Comparison of ENCODE assay signal across 1 cellular context in genomic region chr16:46883690-46884512, GRCh38.
TF ChIP-seq lines count a peak whose summit lies in the region.

Gene GPT2 (plus strand): TSS chr16:46884362. CDS start chr16:46884716, 354 bp downstream.

TF ChIP-seq in HepG2, 621 proteins besides CTCF, POLR2A, EP300 and RAD21 (continued from another document and continues in another):
- TF ChIP-seq PBX2 (CRISPR knock-in tag; IDR thresholded peaks at IDR 0.05) (no peak), ZNF773 (CRISPR knock-in tag; IDR thresholded peaks at IDR 0.05; ENCODE audit: borderline replicate concordance) (peak; percentile 19; the same call in 1 of the 2 replicates), ZNF350 (CRISPR knock-in tag; IDR thresholded peaks at IDR 0.05; ENCODE audit: borderline replicate concordance, low read depth) (peak; percentile 92; the same call in 1 of the 2 replicates), ZNF639 (CRISPR knock-in tag; conservative IDR thresholded peaks at IDR 0.05) (peak; percentile 94), ZNF362 (CRISPR knock-in tag; IDR thresholded peaks at IDR 0.05; ENCODE audit: borderline replicate concordance) (peak; percentile 65; the same call in 1 of the 2 replicates), ZNF577 (CRISPR knock-in tag; IDR thresholded peaks at IDR 0.05; ENCODE audit: borderline replicate concordance, low read depth) (no peak), CREB3 (CRISPR knock-in tag; IDR thresholded peaks at IDR 0.05) (no peak; the same call in 1 of the 2 replicates), CBFB (CRISPR knock-in tag; IDR thresholded peaks at IDR 0.05) (peak; percentile 95), TBX3 (IDR thresholded peaks at IDR 0.05; ENCODE audit: borderline replicate concordance) (no peak), MED13 (CRISPR knock-in tag; IDR thresholded peaks at IDR 0.05) (no peak), HDAC2 (CRISPR knock-in tag; IDR thresholded peaks at IDR 0.05) (peak; percentile 97), CEBPZ (IDR thresholded peaks at IDR 0.05; ENCODE audit: low read length) (no peak), MLLT10 (CRISPR knock-in tag; IDR thresholded peaks at IDR 0.05) (no peak), ZNF280B (CRISPR knock-in tag; IDR thresholded peaks at IDR 0.05; ENCODE audit: borderline replicate concordance) (peak; percentile 94; the same call in 1 of the 2 replicates), JDP2 (CRISPR knock-in tag; IDR thresholded peaks at IDR 0.05; ENCODE audit: borderline replicate concordance) (no peak; the same call in 1 of the 2 replicates), ZNF343 (CRISPR knock-in tag; IDR thresholded peaks at IDR 0.05) (peak; percentile 83), ZKSCAN8 (CRISPR knock-in tag; IDR thresholded peaks at IDR 0.05; ENCODE audit: borderline replicate concordance) (peak; percentile 88), SRSF1 (optimal IDR thresholded peaks at IDR 0.05; ENCODE audit: low read depth, low read length) (peak; percentile 75), GMEB2 (CRISPR knock-in tag; IDR thresholded peaks at IDR 0.05; ENCODE audit: low read depth) (peak; percentile 87), RORA (CRISPR knock-in tag; IDR thresholded peaks at IDR 0.05) (no peak), PRMT3 (CRISPR knock-in tag; IDR thresholded peaks at IDR 0.05; ENCODE audit: borderline replicate concordance, low read depth) (peak; percentile 75), CBX2 (IDR thresholded peaks at IDR 0.05; ENCODE audit: low read depth, low read length) (no peak), CBX2 (CRISPR knock-in tag; IDR thresholded peaks at IDR 0.05; ENCODE audit: low read depth) (no peak), ZFP36L2 (CRISPR knock-in tag; IDR thresholded peaks at IDR 0.05) (no peak), ZFP36L1 (CRISPR knock-in tag; IDR thresholded peaks at IDR 0.05) (0 out of 2 replicates have a peak, but pooled peaks have one; percentile 64), ZNF792 (CRISPR knock-in tag; IDR thresholded peaks at IDR 0.05) (0 out of 2 replicates have a peak, but pooled peaks have one; percentile 83), HOXD1 (CRISPR knock-in tag; IDR thresholded peaks at IDR 0.05) (peak; percentile 92), PRPF4 (IDR thresholded peaks at IDR 0.05; ENCODE audit: low read depth, low read length, poor library complexity, severe bottlenecking) (no peak), ZFY (CRISPR knock-in tag; IDR thresholded peaks at IDR 0.05) (peak; percentile 89), THRA (CRISPR knock-in tag; IDR thresholded peaks at IDR 0.05; ENCODE audit: borderline replicate concordance) (peak; percentile 90), ETV5 (CRISPR knock-in tag; IDR thresholded peaks at IDR 0.05; ENCODE audit: borderline replicate concordance) (peak; percentile 82), TBP (CRISPR knock-in tag; IDR thresholded peaks at IDR 0.05) (peak; percentile 84; the same call in 1 of the 2 replicates), ZNF768 (CRISPR knock-in tag; IDR thresholded peaks at IDR 0.05) (peak; percentile 74; the same call in 1 of the 2 replicates), MAX (IDR thresholded peaks at IDR 0.05) (peak; percentile 87), CEBPB (IDR thresholded peaks at IDR 0.05; ENCODE audit: borderline replicate concordance, low read depth, low read length) (peak; percentile 97), HNF1B (CRISPR knock-in tag; IDR thresholded peaks at IDR 0.05) (peak; percentile 69), GATA4 (IDR thresholded peaks at IDR 0.05; ENCODE audit: borderline replicate concordance, low read depth) (no peak), ZNF275 (CRISPR knock-in tag; IDR thresholded peaks at IDR 0.05; ENCODE audit: borderline replicate concordance) (peak; percentile 95; the same call in 1 of the 2 replicates)
